Comparison of ENCODE assay signal across 1 cellular context in genomic region chr4:112253382-112254000, GRCh38.
TF ChIP-seq lines count a peak whose summit lies in the region.

No MANE protein-coding gene starts in this region.

TF ChIP-seq in GM12878, 131 proteins besides CTCF, POLR2A, EP300 and RAD21 (continued from another document):
- 0 out of 2 replicates have a peak, but pooled peaks have one; percentile 18 for TF ChIP-seq PKNOX1 (IDR thresholded peaks at IDR 0.05)
- TF ChIP-seq FOXM1 (IDR thresholded peaks at IDR 0.05; ENCODE audit: low read depth, low read length), result no peak
